Comparison of ENCODE assay signal across 25 cellular contexts in genomic region chrX:456146-456545, GRCh38.
"Had no signal": no experiment of that assay in that cellular context is flagged by ENCODE, and none has a peak within 500 bp of the region (broad histone marks: within the 10 kb centered on the region; RNA-seq: fewer than 3 reads in every experiment).

No MANE protein-coding gene starts in this region.

- H3K4me1 ChIP-seq: neural progenitor cell, pancreas, parathyroid adenoma, prostate gland, psoas muscle, right atrium auricular region, right lobe of liver, sigmoid colon, spleen had no signal

- DNase-seq: naive thymus-derived CD8-positive, alpha-beta T cell; natural killer cell; nephron progenitor cell; nucleus accumbens; occipital lobe; ovary; psoas muscle; retina; right cardiac atrium; right lobe of liver; small intestine; stimulated activated CD4-positive, alpha-beta T cell treated with anti-CD3 and anti-CD28 coated beads, Interleukin-12 subunit alpha, Interleukin-12 subunit beta, amount 100 ng/mL, for 4 hours; stimulated activated CD4-positive, alpha-beta T cell treated with anti-CD3 and anti-CD28 coated beads, Interleukin-15, amount 100 ng/mL, for 24 hours; stimulated activated CD4-positive, alpha-beta T cell treated with anti-CD3 and anti-CD28 coated beads, Interleukin-1b, Interleukin-23, amount 100 ng/mL, for 48 hours; stimulated activated CD4-positive, alpha-beta T cell treated with anti-CD3 and anti-CD28 coated beads, Interleukin-2, amount 100 ng/mL, for 24 hours had no signal

- H3K27me3 ChIP-seq: neural progenitor cell, neutrophil, ovary, pancreas, right atrium auricular region, right lobe of liver, spleen had no signal

- H3K36me3 ChIP-seq: neural progenitor cell, neutrophil, ovary, pancreas, prostate gland, right atrium auricular region, right lobe of liver, sigmoid colon, spleen had no signal

- H3K27ac ChIP-seq: neural progenitor cell, neutrophil, ovary, pancreas, parathyroid adenoma, prostate gland, psoas muscle, right atrium auricular region, right lobe of liver, sigmoid colon, skin epidermis, spleen had no signal

- H3K9me3 ChIP-seq: neutrophil, ovary, pancreas, prostate gland, right atrium auricular region, right lobe of liver had no signal

- H3K4me3 ChIP-seq: neural progenitor cell, ovary, pancreas, prostate gland, psoas muscle, right atrium auricular region, right lobe of liver, sigmoid colon, skin epidermis, smooth muscle cell, spleen had no signal
